Comparison of ENCODE assay signal across 23 cellular contexts in the genomic region with DNA sequence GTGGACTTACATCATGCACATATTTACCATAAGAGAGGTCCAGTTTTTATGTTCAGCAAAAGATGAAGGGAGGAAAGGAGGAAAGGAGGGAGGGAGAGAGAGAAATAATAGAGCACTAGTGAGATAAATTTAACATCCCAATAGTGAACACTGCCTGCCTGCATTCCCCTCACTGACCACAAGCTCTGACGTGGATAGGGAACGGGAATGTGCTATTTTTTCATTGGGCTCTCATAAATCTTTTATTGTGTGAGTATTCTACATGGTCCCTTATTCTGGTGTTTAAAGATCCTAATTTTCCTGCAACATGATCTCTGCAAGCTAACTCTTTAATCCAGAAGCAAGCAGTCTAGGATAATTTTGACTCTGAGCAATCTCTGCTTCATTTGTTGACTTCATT.
A peak's percentile ranks its signal among the peaks of the same experiment; 100 is the strongest.
DNase-seq lines count a peak whose midpoint lies in the region; ATAC-seq and TF ChIP-seq lines count a peak whose summit lies in the region.
"Had no signal": no experiment of that assay in that cellular context is flagged by ENCODE, and none has a peak within 500 bp of the region (broad histone marks: within the 10 kb centered on the region; RNA-seq: fewer than 3 reads in every experiment).

No MANE protein-coding gene starts in this region.

- H4K12ac ChIP-seq in trophoblast cell (ENCODE audit: low read depth, low read length), result no peak overlapping the region

- H3K9me3 Mint-ChIP-seq in GM23338, result no peaks in the 10 kb centered on the region

- H2BK5ac ChIP-seq in trophoblast cell (ENCODE audit: low read depth, low read length, poor library complexity), result no peak overlapping the region

- H3K4me2 ChIP-seq in GM23338 (no peak overlapping the region), trophoblast cell (ENCODE audit: low read length) (no peak overlapping the region)

- no peaks in the 10 kb centered on the region for H3K9me2 ChIP-seq in GM23338 (ENCODE audit: insufficient read depth)

- H3K27me3 ChIP-seq in GM23338 (ENCODE audit: insufficient read depth) (no peaks in the 10 kb centered on the region), trophoblast cell (ENCODE audit: insufficient read depth, low read length) (no peaks in the 10 kb centered on the region), right lobe of liver (no peaks in the 10 kb centered on the region)
- H3K27me3 ChIP-seq: cardiac muscle cell, left lung, neutrophil, upper lobe of right lung had no signal

- no peaks in the 10 kb centered on the region for H3K27me3 Mint-ChIP-seq in GM23338 (ENCODE audit: insufficient read depth, low read depth, poor library complexity)

- H2AFZ ChIP-seq in GM23338, result no peak overlapping the region
- no peak overlapping the region for H2AFZ ChIP-seq in trophoblast cell (ENCODE audit: insufficient read depth, low read length, poor library complexity)

- peak overlapping the region; percentile 23; the same call in 1 of the 2 replicates for H3K27ac Mint-ChIP-seq in GM23338

- DNase-seq in GM23338 (ENCODE audit: low spot score) (peak; percentile 51), fibroblast of peridontal ligament (ENCODE audit: extremely low read depth) (peak; percentile 41), retinal pigment epithelial cell (ENCODE audit: low read depth) (no peak), trophoblast cell (no peak), G401 (ENCODE audit: low spot score) (no peak), right lobe of liver (no peak)
- no peak for DNase-seq in activated CD4-positive, alpha-beta T cell treated with anti-CD3 and anti-CD28 coated beads, Interleukin-2, amount 50 U/mL, for 1 hour
- DNase-seq: activated CD4-positive, alpha-beta T cell treated with anti-CD3 and anti-CD28 coated beads for 48 hours; activated CD8-positive, alpha-beta memory T cell treated with anti-CD3 and anti-CD28 coated beads, Interleukin-2, amount 50 U/mL, for 48 hours; activated effector memory CD4-positive, alpha-beta T cell treated with anti-CD3 and anti-CD28 coated beads, Interleukin-2, amount 50 U/mL, for 16 hours; KG1; left lung; midbrain; NCI-H187; NCI-H2227 treated with DMSO at 0.1 percent for 48 hours; NCI-H774; stimulated activated CD4-positive, alpha-beta T cell treated with anti-CD3 and anti-CD28 coated beads, Interleukin-12 subunit alpha, Interleukin-12 subunit beta, amount 100 ng/mL, for 4 hours; stimulated activated CD8-positive, alpha-beta memory T cell treated with anti-CD3 and anti-CD28 coated beads, Interleukin-4, amount 100 ng/mL, for 48 hours; T-helper 1 cell; upper lobe of right lung had no signal

- no peaks in the 10 kb centered on the region for H4K20me1 ChIP-seq in GM23338 (replicated peaks; ENCODE audit: insufficient read depth)

- no peak overlapping the region for H3K4me3 Mint-ChIP-seq in GM23338

- H3K9me3 ChIP-seq in trophoblast cell (ENCODE audit: insufficient read depth, low read depth, low read length) (no peaks in the 10 kb centered on the region), right lobe of liver (no peaks in the 10 kb centered on the region)
- H3K9me3 ChIP-seq: left lung, neutrophil, upper lobe of right lung had no signal

- no peak overlapping the region for H3K4me3 ChIP-seq in GM23338
- H3K4me3 ChIP-seq in retinal pigment epithelial cell (ENCODE audit: low read length), result no peak overlapping the region
- H3K4me3 ChIP-seq in trophoblast cell (ENCODE audit: low read depth, low read length), result no peak overlapping the region
- no peak overlapping the region for H3K4me3 ChIP-seq in right lobe of liver
- H3K4me3 ChIP-seq: cardiac muscle cell, left lung, upper lobe of right lung had no signal

- H3F3A ChIP-seq in GM23338 (replicated peaks; ENCODE audit: low read depth), result 0 out of 2 replicates have a peak, but pooled peaks cover 3% of the 10 kb centered on the region

- H4K8ac ChIP-seq in trophoblast cell (ENCODE audit: low read depth, low read length), result no peak overlapping the region

- H3K27ac ChIP-seq in GM23338 (ENCODE audit: low read depth) (no peak overlapping the region), VCaP (peak overlapping the region; percentile 57), trophoblast cell (ENCODE audit: low read depth, low read length) (no peak overlapping the region), right lobe of liver (no peak overlapping the region)
- H3K27ac ChIP-seq: cardiac muscle cell, left lung, neutrophil had no signal

- H3K23ac ChIP-seq in trophoblast cell (ENCODE audit: low read length), result no peak overlapping the region

- H3K4me1 Mint-ChIP-seq in GM23338, result peaks cover 8% of the 10 kb centered on the region

- no peak overlapping the region for H3K4ac ChIP-seq in trophoblast cell (ENCODE audit: low read depth, low read length)

- no peaks in the 10 kb centered on the region for H3K36me3 ChIP-seq in GM23338 (ENCODE audit: insufficient read depth)
- H3K36me3 ChIP-seq in trophoblast cell (ENCODE audit: control insufficient read depth in 1 of 2, insufficient read depth in 2 of 2, low read length in 2 of 2), result peaks cover 8 to 18% of the 10 kb centered on the region in 2 experiments
- H3K36me3 ChIP-seq in right lobe of liver, result peaks cover 0 to 19% (median 6%) of the 10 kb centered on the region in 4 donors

- H3K14ac ChIP-seq in trophoblast cell (ENCODE audit: low read length), result no peak overlapping the region

- no peak overlapping the region for H2AK5ac ChIP-seq in trophoblast cell (ENCODE audit: low read length)

- no peak for TF ChIP-seq POLR2A in right lobe of liver (IDR thresholded peaks at IDR 0.05)

- ATAC-seq in GM23338 (peak; percentile 80), right lobe of liver (no peak)
- ATAC-seq: left lung, upper lobe of right lung had no signal

- WGBS in trophoblast cell (ENCODE audit: extremely low coverage, insufficient coverage, insufficient read length), result no CpG with 5 or more reads among the region's 2 CpGs
- WGBS in right lobe of liver (ENCODE audit: insufficient coverage, low coverage, low lambda C conversion rate, missing lambda C conversion rate), result 65% methylated on average over 2 of the region's 2 CpGs

- H2BK12ac ChIP-seq in trophoblast cell (ENCODE audit: low read length), result no peak overlapping the region

- H3K79me2 ChIP-seq in GM23338 (replicated peaks; ENCODE audit: insufficient read depth) (no peaks in the 10 kb centered on the region), trophoblast cell (ENCODE audit: control insufficient read depth, insufficient read depth, low read length, poor library complexity) (no peaks in the 10 kb centered on the region)

- H3K79me1 ChIP-seq in trophoblast cell (ENCODE audit: low read length), result peaks cover 3% of the 10 kb centered on the region

- H4K91ac ChIP-seq in trophoblast cell (ENCODE audit: low read depth, low read length), result no peak overlapping the region

- in situ Hi-C loops in G401 (cut with HindIII; ENCODE audit: low sequenced_read_pairs), result no loop called here

- no peak overlapping the region for H3K18ac ChIP-seq in trophoblast cell (ENCODE audit: low read length)

- peak in 1 of 2 experiments; percentile 36; a peak in 1 of 4 replicates for TF ChIP-seq CTCF in GM23338 (conservative IDR thresholded peaks at IDR 0.05; ENCODE audit: low read depth in 2 of 2)
- peak; percentile 72 for TF ChIP-seq CTCF in VCaP (conservative IDR thresholded peaks at IDR 0.05)
- TF ChIP-seq CTCF in retinal pigment epithelial cell (conservative IDR thresholded peaks at IDR 0.05; ENCODE audit: low read depth, low read length), result peak; percentile 23
- no peak for TF ChIP-seq CTCF in right lobe of liver (IDR thresholded peaks at IDR 0.05)

- intact Hi-C loops in right lobe of liver (cut with DNase I), result no loop called here

- H3K36me3 Mint-ChIP-seq in GM23338 (ENCODE audit: low read depth), result no peaks in the 10 kb centered on the region

- H3K9ac ChIP-seq in trophoblast cell (ENCODE audit: low read length), result no peak overlapping the region

- H3K4me1 ChIP-seq in GM23338 (ENCODE audit: insufficient read depth) (peaks cover 5% of the 10 kb centered on the region; the same call in 1 of the 2 replicates), trophoblast cell (ENCODE audit: control insufficient read depth in 1 of 2, insufficient read depth in 2 of 2, low read length in 2 of 2) (peaks cover 4 to 5% of the 10 kb centered on the region in 2 experiments), right lobe of liver (peaks cover 0 to 13% (median 3%) of the 10 kb centered on the region in 4 donors)

- H2BK120ac ChIP-seq in trophoblast cell (ENCODE audit: insufficient read depth, low read length, poor library complexity), result no peak overlapping the region

TF ChIP-seq in GM23338, 12 proteins besides CTCF, POLR2A, EP300 and RAD21 (continues in another document):
- no peak for TF ChIP-seq EZH2phosphoT487 (IDR thresholded peaks at IDR 0.05; ENCODE audit: unreplicated experiment)
- no peak for TF ChIP-seq EZH2 (IDR thresholded peaks at IDR 0.05; ENCODE audit: low read depth, unreplicated experiment)
- TF ChIP-seq, protein P1, sequence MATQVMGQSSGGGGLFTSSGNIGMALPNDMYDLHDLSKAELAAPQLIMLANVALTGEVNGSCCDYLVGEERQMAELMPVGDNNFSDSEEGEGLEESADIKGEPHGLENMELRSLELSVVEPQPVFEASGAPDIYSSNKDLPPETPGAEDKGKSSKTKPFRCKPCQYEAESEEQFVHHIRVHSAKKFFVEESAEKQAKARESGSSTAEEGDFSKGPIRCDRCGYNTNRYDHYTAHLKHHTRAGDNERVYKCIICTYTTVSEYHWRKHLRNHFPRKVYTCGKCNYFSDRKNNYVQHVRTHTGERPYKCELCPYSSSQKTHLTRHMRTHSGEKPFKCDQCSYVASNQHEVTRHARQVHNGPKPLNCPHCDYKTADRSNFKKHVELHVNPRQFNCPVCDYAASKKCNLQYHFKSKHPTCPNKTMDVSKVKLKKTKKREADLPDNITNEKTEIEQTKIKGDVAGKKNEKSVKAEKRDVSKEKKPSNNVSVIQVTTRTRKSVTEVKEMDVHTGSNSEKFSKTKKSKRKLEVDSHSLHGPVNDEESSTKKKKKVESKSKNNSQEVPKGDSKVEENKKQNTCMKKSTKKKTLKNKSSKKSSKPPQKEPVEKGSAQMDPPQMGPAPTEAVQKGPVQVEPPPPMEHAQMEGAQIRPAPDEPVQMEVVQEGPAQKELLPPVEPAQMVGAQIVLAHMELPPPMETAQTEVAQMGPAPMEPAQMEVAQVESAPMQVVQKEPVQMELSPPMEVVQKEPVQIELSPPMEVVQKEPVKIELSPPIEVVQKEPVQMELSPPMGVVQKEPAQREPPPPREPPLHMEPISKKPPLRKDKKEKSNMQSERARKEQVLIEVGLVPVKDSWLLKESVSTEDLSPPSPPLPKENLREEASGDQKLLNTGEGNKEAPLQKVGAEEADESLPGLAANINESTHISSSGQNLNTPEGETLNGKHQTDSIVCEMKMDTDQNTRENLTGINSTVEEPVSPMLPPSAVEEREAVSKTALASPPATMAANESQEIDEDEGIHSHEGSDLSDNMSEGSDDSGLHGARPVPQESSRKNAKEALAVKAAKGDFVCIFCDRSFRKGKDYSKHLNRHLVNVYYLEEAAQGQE (IDR thresholded peaks at IDR 0.05; ENCODE audit: unreplicated experiment), result no peak
- TF ChIP-seq STAT1 (IDR thresholded peaks at IDR 0.05; ENCODE audit: unreplicated experiment), result no peak
- TF ChIP-seq ZNF114 (CRISPR knock-in tag; IDR thresholded peaks at IDR 0.05), result no peak

Comparison
In these comparisons a context has a peak if more than half of its experiments do, and no peak if none do; other contexts are left out.
1. DNase-seq: peak in GM23338 (single experiment) and fibroblast of peridontal ligament (single experiment); none in retinal pigment epithelial cell (single experiment), trophoblast cell (0 of 2), activated CD4-positive, alpha-beta T cell treated with anti-CD3 and anti-CD28 coated beads, Interleukin-2, amount 50 U/mL, for 1 hour (single experiment), G401 (single experiment) and right lobe of liver (0 of 3).
2. CTCF ChIP-seq: peak in VCaP (single experiment) and retinal pigment epithelial cell (single experiment); none in right lobe of liver (0 of 4).